8 cellular contexts compared by ENCODE assay signal in the genomic region with DNA sequence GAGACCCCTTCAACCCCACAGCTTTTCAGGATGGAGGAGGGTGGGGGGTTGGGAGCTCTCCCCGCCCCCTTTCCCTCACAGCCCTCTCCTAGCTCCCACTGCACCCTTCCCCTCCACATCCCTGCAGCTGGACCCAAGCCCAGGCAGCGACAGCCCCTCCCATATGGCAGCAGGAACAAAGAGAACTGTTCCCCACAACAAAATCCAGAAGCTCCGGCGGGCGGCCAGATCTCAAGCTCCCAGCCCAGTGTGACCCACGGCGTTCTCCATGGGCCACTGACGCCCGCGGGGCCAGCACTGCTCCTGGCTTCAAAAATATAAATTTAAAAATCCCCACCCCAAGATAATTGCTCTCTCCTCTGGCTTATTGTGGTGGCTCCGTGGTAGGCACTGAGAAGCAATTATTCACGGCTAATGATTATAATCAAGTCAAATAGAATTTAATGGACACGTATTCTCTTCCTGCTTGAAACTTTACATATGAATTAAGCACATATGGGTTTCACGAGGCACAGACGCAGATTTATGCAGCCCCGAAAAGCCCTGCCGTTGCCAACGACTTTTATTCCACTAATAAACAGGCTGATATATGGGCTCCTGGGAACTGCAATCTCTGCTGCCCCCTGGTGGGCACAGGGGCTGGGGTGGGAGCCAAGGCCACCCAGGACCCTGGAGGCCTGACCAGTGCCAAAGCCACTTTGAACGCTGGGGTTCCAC. TPM values are rescaled to one million over a fixed set of nuclear protein-coding genes. Genes with fewer than 3 reads are reported as not detected.
DNase-seq lines count a peak whose midpoint lies in the region; ATAC-seq and TF ChIP-seq lines count a peak whose summit lies in the region.

No MANE protein-coding gene starts in this region.

- no peak overlapping the region for H3K4me3 Mint-ChIP-seq in activated B cell treated with CpG ODN at 0.5 μM for 24 hours

- POLR2A ChIA-PET in activated B cell treated with CpG ODN at 0.5 μM for 24 hours (lab: Charles Lee): no interaction called here

- CTCF ChIA-PET in activated B cell treated with CpG ODN at 0.5 μM for 24 hours (lab: Charles Lee): interaction anchor here (0.7 to 6.2 kb wide), 6 partner anchors 10 to 380 kb away, joined by 3 to 63 read pairs (median 7); a partner anchor contains a TSS

- DNase-seq in NCI-H2029 treated with DMSO at 0.1 percent for 48 hours (lab: John Stamatoyannopoulos, UW) (peak; percentile 42), activated B cell treated with CpG ODN at 0.5 μM for 24 hours (peak; percentile 78), breast epithelium (ENCODE audit: low spot score in 2 of 2) (peak; percentile 57 to 66), islet precursor cell (peak; percentile 80)
- peak; percentile 74 for DNase-seq in stimulated activated CD4-positive, alpha-beta T cell treated with anti-CD3 and anti-CD28 coated beads, Interleukin-12 subunit alpha, Interleukin-12 subunit beta, amount 100 ng/mL, for 4 hours

- H3K4me3 ChIP-seq in GM12875 (ENCODE audit: low read depth, low read length) (no peak overlapping the region), breast epithelium (peak overlapping the region in 2 of 3 donors; percentile 12 to 47)

- TF ChIP-seq POLR2A in breast epithelium (IDR thresholded peaks at IDR 0.05): no peak

- no peaks in the 10 kb centered on the region for H3K27me3 ChIP-seq in breast epithelium

- ATAC-seq in activated B cell treated with CpG ODN at 0.5 μM for 24 hours (ENCODE audit: low read depth) (peak; percentile 47), HG03139 (IDR thresholded peaks at IDR 0.05; ENCODE audit: unreplicated experiment) (no peak), HG02938 (IDR thresholded peaks at IDR 0.05; ENCODE audit: unreplicated experiment) (no peak)

- peaks cover 14% of the 10 kb centered on the region for H3K4me1 Mint-ChIP-seq in activated B cell treated with CpG ODN at 0.5 μM for 24 hours

- H3K27ac Mint-ChIP-seq in activated B cell treated with CpG ODN at 0.5 μM for 24 hours: no peak overlapping the region

- H3K4me1 ChIP-seq in breast epithelium: no peaks in the 10 kb centered on the region

- TF ChIP-seq CTCF in GM12875 (IDR thresholded peaks at IDR 0.05; ENCODE audit: borderline replicate concordance, insufficient read depth, low read depth, low read length) (peak; percentile 82), activated B cell treated with CpG ODN at 0.5 μM for 24 hours (IDR thresholded peaks at IDR 0.05) (peak; percentile 27), breast epithelium (IDR thresholded peaks at IDR 0.05) (peak; percentile 88 to 92 (median 92))

- intact Hi-C loops in activated B cell treated with CpG ODN at 0.5 μM for 24 hours (cut with micrococcal nuclease) (loop anchor here (1.0 to 5.0 kb wide), 6 partner anchors 148 to 671 kb away; a partner anchor contains a TSS), breast epithelium (cut with DNase I; ENCODE audit: low total_unique reads) (loop anchor here (5.0 kb wide), 2 partner anchors 151 to 311 kb away; a partner anchor contains a TSS)

- no peaks in the 10 kb centered on the region for H3K27me3 Mint-ChIP-seq in activated B cell treated with CpG ODN at 0.5 μM for 24 hours

- no peaks in the 10 kb centered on the region for H3K36me3 ChIP-seq in breast epithelium

- H3K27ac ChIP-seq in breast epithelium: no peak overlapping the region

- no peaks in the 10 kb centered on the region for H3K9me3 ChIP-seq in breast epithelium

- no peaks in the 10 kb centered on the region for H3K36me3 Mint-ChIP-seq in activated B cell treated with CpG ODN at 0.5 μM for 24 hours (ENCODE audit: low read depth)

- no peaks in the 10 kb centered on the region for H3K9me3 Mint-ChIP-seq in activated B cell treated with CpG ODN at 0.5 μM for 24 hours

RNA-seq across cellular contexts. Expression of a gene that starts 17.6 kb away (rescaled TPM):
- 4.5 and 5.5 TPM in 2 replicates for total RNA-seq in activated B cell treated with CpG ODN at 0.5 μM for 24 hours
- total RNA-seq in breast epithelium: 100 to 1,000 TPM in 1 of 3 donors, 10 to 100 TPM in 2; 19.7 to 113 (median 40.3) TPM

RNA-seq across cellular contexts. Expression of a gene that starts 37.6 kb away (rescaled TPM):
- total RNA-seq in activated B cell treated with CpG ODN at 0.5 μM for 24 hours (155 and 159 TPM in 2 replicates), breast epithelium (100 to 1,000 TPM in 2 of 3 donors, 10 to 100 TPM in 1; 88.5 to 114 (median 106) TPM)

RNA-seq across cellular contexts. Expression of a gene that starts 58.2 kb away (rescaled TPM):
- total RNA-seq in activated B cell treated with CpG ODN at 0.5 μM for 24 hours (154 and 169 TPM in 2 replicates), breast epithelium (10 to 100 TPM; 14.0 to 42.2 (median 17.4) TPM)

Comparison
In these comparisons a context has a peak if more than half of its experiments do, and no peak if none do; other contexts are left out.
1. CTCF ChIP-seq: peak in every context shown above with its lines; median percentile 92 in breast epithelium; 82 in GM12875; 27 in activated B cell treated with CpG ODN at 0.5 μM for 24 hours.